Comparison of ENCODE assay signal across 8 cellular contexts in the genomic region with DNA sequence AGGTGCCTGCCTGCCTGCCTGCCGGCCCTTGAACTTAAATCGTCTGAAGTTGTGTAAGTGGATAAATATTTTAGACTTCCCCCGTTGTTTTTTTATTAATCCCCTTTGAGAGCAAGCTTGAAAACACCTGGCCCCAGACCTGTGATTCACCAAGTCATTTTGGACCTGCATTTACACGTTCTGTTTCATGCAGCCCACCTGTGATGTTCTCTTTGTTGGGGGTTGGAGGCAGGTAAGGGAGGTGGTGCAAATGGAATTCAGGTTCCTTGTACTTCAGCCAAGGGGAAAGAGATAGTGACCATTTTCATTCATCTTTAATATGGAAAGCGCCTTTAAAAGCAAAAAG. TPM values are rescaled to one million over a fixed set of nuclear protein-coding genes. Genes with fewer than 3 reads are reported as not detected.
DNase-seq lines count a peak whose midpoint lies in the region; ATAC-seq, FAIRE-seq and TF ChIP-seq lines count a peak whose summit lies in the region.

No MANE protein-coding gene starts in this region.

- BruUV-seq in MCF 10A (replicated peaks; lab: Mats Ljungman, UMichigan), result no TSS peak

- intact Hi-C loops in MCF 10A (cut with micrococcal nuclease), result no loop called here

- CTCF ChIA-PET in MCF 10A (lab: Yijun Ruan, JAX), result interaction anchor here (0.9 kb wide), 1 partner anchor 204 kb away, joined by 3 read pairs; no protein-coding TSS in a partner anchor

- FAIRE-seq in H54 (lab: Jason Lieb, UNC), result no peak

- H3K36me3 Mint-ChIP-seq in stimulated activated naive CD8-positive, alpha-beta T cell treated with anti-CD3 and anti-CD28 coated beads, Interleukin-15, Interleukin-2, amounts not matched to agents 100 ng/mL and 50 ng/mL, for 24 hours (ENCODE audit: low read depth), result peaks cover 32% of the 10 kb centered on the region
- H3K36me3 Mint-ChIP-seq in MCF 10A (ENCODE audit: insufficient read depth, unreplicated experiment) (no peaks in the 10 kb centered on the region), mesothelial cell of epicardium (no peaks in the 10 kb centered on the region)

- H3K27ac Mint-ChIP-seq in stimulated activated naive CD8-positive, alpha-beta T cell treated with anti-CD3 and anti-CD28 coated beads, Interleukin-15, Interleukin-2, amounts not matched to agents 100 ng/mL and 50 ng/mL, for 24 hours, result peak overlapping the region; percentile 56
- H3K27ac Mint-ChIP-seq in MCF 10A (ENCODE audit: low read depth, unreplicated experiment), result peak overlapping the region; percentile 16
- peak overlapping the region; percentile 43 for H3K27ac Mint-ChIP-seq in mesothelial cell of epicardium

- H3K4me1 Mint-ChIP-seq in stimulated activated naive CD8-positive, alpha-beta T cell treated with anti-CD3 and anti-CD28 coated beads, Interleukin-15, Interleukin-2, amounts not matched to agents 100 ng/mL and 50 ng/mL, for 24 hours (ENCODE audit: low read depth), result peaks cover 39% of the 10 kb centered on the region
- H3K4me1 Mint-ChIP-seq in MCF 10A (ENCODE audit: insufficient read depth, unreplicated experiment) (peaks cover 18% of the 10 kb centered on the region), mesothelial cell of epicardium (peaks cover 44% of the 10 kb centered on the region)

- no peaks in the 10 kb centered on the region for H3K9me3 Mint-ChIP-seq in stimulated activated naive CD8-positive, alpha-beta T cell treated with anti-CD3 and anti-CD28 coated beads, Interleukin-15, Interleukin-2, amounts not matched to agents 100 ng/mL and 50 ng/mL, for 24 hours
- H3K9me3 Mint-ChIP-seq in MCF 10A (ENCODE audit: unreplicated experiment), result no peaks in the 10 kb centered on the region
- H3K9me3 Mint-ChIP-seq in mesothelial cell of epicardium, result no peaks in the 10 kb centered on the region

- ATAC-seq in stimulated activated naive CD8-positive, alpha-beta T cell treated with anti-CD3 and anti-CD28 coated beads, Interleukin-15, Interleukin-2, amounts not matched to agents 100 U/mL and 50 U/mL, for 24 hours, result no peak
- no peak for ATAC-seq in GM21737 (IDR thresholded peaks at IDR 0.05; ENCODE audit: unreplicated experiment)

- H3K4me3 Mint-ChIP-seq in stimulated activated naive CD8-positive, alpha-beta T cell treated with anti-CD3 and anti-CD28 coated beads, Interleukin-15, Interleukin-2, amounts not matched to agents 100 ng/mL and 50 ng/mL, for 24 hours, result peak overlapping the region; percentile 87
- H3K4me3 Mint-ChIP-seq in MCF 10A (ENCODE audit: unreplicated experiment) (peak overlapping the region; percentile 73), mesothelial cell of epicardium (peak overlapping the region; percentile 75)

- POLR2A ChIA-PET in MCF 10A (lab: Yijun Ruan, JAX), result interaction anchor here (0.6 to 4.9 kb wide), 10 partner anchors 9 to 1348 kb away, joined by 3 to 29 read pairs (median 3); a partner anchor contains a TSS

- TF ChIP-seq CTCF in MCF 10A (IDR thresholded peaks at IDR 0.05; ENCODE audit: unreplicated experiment) (no peak), mesothelial cell of epicardium (IDR thresholded peaks at IDR 0.05; ENCODE audit: unreplicated experiment) (no peak)

- no peaks in the 10 kb centered on the region for H3K27me3 Mint-ChIP-seq in stimulated activated naive CD8-positive, alpha-beta T cell treated with anti-CD3 and anti-CD28 coated beads, Interleukin-15, Interleukin-2, amounts not matched to agents 100 ng/mL and 50 ng/mL, for 24 hours
- H3K27me3 Mint-ChIP-seq in MCF 10A (ENCODE audit: insufficient read depth, unreplicated experiment) (no peaks in the 10 kb centered on the region), mesothelial cell of epicardium (ENCODE audit: low read depth) (peaks cover 11% of the 10 kb centered on the region)

- no peak for TF ChIP-seq POLR2A in H54 (IDR thresholded peaks at IDR 0.05; ENCODE audit: low read depth, low read length)

- DNase-seq in stimulated activated naive CD8-positive, alpha-beta T cell treated with anti-CD3 and anti-CD28 coated beads, Interleukin-15, Interleukin-2, amounts not matched to agents 100 U/mL and 50 U/mL, for 24 hours, result no peak
- no peak for DNase-seq in MCF 10A (ENCODE audit: unreplicated experiment)
- DNase-seq in mesothelial cell of epicardium (ENCODE audit: low spot score in 2 of 2, unreplicated experiment in 2 of 2), result no peak
- no peak for DNase-seq in H54 (ENCODE audit: insufficient read length, low spot score)
- no peak for DNase-seq in dedifferentiated amniotic fluid mesenchymal stem cell (ENCODE audit: extremely low spot score)
- no peak for DNase-seq in amniotic stem cell (lab: John Stamatoyannopoulos, UW)

RNA-seq across cellular contexts. Expression of a gene that starts 1.2 kb away (rescaled TPM):
- 4.9 and 7.6 TPM in 2 replicates for total RNA-seq in MCF 10A (2022)
- 13.0 to 15.9 TPM (median 14.8 TPM) in 3 replicates for total RNA-seq in mesothelial cell of epicardium

RNA-seq across cellular contexts. Expression of a gene that starts 18.8 kb away (rescaled TPM):
- total RNA-seq in MCF 10A (2022) (0.51 and 0.52 TPM in 2 replicates), mesothelial cell of epicardium (0.23 to 0.42 TPM (median 0.40 TPM) in 3 replicates)
